Comparison of ENCODE assay signal across 22 cellular contexts in the genomic region with DNA sequence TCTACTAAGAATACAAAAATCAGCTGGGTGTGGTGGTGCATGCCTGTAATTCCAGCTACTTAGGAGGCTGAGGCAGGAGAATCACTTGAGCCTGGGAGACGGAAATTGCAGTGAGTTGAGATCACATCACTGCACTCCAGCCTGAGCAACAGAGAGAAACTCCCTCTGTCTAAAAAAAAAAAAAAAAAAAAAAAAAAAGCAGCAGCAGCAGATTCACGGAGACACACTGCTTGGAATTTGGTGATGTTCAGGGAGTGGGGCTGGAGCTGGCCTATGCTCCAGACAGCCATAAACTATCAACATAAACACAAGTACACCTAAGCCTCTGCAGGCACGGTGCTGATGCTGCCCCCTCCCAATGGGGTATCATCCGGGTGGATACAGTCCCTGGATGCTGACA. TPM values are rescaled to one million over a fixed set of nuclear protein-coding genes. Genes with fewer than 3 reads are reported as not detected.
A peak's percentile ranks its signal among the peaks of the same experiment; 100 is the strongest.
DNase-seq lines count a peak whose midpoint lies in the region; ATAC-seq and TF ChIP-seq lines count a peak whose summit lies in the region.
"Had no signal": no experiment of that assay in that cellular context is flagged by ENCODE, and none has a peak within 500 bp of the region (broad histone marks: within the 10 kb centered on the region; RNA-seq: fewer than 3 reads in every experiment).

No MANE protein-coding gene starts in this region.

- TF ChIP-seq CTCF in AG10803 (conservative IDR thresholded peaks at IDR 0.05; ENCODE audit: low read length) (no peak), brain microvascular endothelial cell (IDR thresholded peaks at IDR 0.05; ENCODE audit: low read depth, low read length, missing control alignments) (no peak), progenitor cell of endocrine pancreas (IDR thresholded peaks at IDR 0.05; ENCODE audit: unreplicated experiment) (no peak)

- DNase-seq in AG10803 (ENCODE audit: low read depth) (peak; percentile 61), GM23248 (peak; percentile 37), brain microvascular endothelial cell (peak; percentile 82), islet precursor cell (peak; percentile 70), NCI-H1436 treated with DMSO at 0.1 percent for 48 hours (lab: John Stamatoyannopoulos, UW) (no peak), HEK293T (ENCODE audit: extremely low spot score) (no peak), progenitor cell of endocrine pancreas (ENCODE audit: low spot score, unreplicated experiment) (no peak)
- no peak for DNase-seq in activated T-cell treated with anti-CD3 and anti-CD28 coated beads, Interleukin-2, amount 50 U/mL, for 4 hours
- DNase-seq: activated CD4-positive, alpha-beta memory T cell treated with anti-CD3 and anti-CD28 coated beads, Interleukin-2, amount 10 ng/mL, durations not matched to agents 7 days and 5 days; activated gamma-delta T cell; activated T-cell treated with anti-CD3 and anti-CD28 coated beads for 4 hours; colonic mucosa; DMS79; SJCRH30; small intestine; stimulated activated CD4-positive, alpha-beta T cell treated with anti-CD3 and anti-CD28 coated beads, Interleukin-2, amount 100 ng/mL, for 24 hours; T-helper 1 cell; upper lobe of right lung had no signal

- no peaks in the 10 kb centered on the region for H3K4me1 ChIP-seq in GM23248 (ENCODE audit: insufficient read depth)
- H3K4me1 ChIP-seq: colonic mucosa, esophagus muscularis mucosa, SJCRH30, upper lobe of right lung had no signal

- H3K27me3 ChIP-seq in GM23248 (replicated peaks; ENCODE audit: insufficient read depth) (no peaks in the 10 kb centered on the region), brain microvascular endothelial cell (replicated peaks) (no peaks in the 10 kb centered on the region)
- H3K27me3 ChIP-seq: BLaER1, colonic mucosa, esophagus muscularis mucosa, neutrophil, SJCRH30, upper lobe of right lung had no signal

- H3K27ac Mint-ChIP-seq in progenitor cell of endocrine pancreas: no peak overlapping the region
- H3K27ac Mint-ChIP-seq: activated CD4-positive, alpha-beta memory T cell treated with anti-CD3 and anti-CD28 coated beads, Interleukin-2, amount 10 ng/mL, durations not matched to agents 7 days and 5 days had no signal

- 53% methylated on average over 4 of the region's 4 CpGs for WGBS in GM23248 (ENCODE audit: low coverage in 1 of 2, low lambda C conversion rate in 2 of 2, missing lambda C conversion rate in 2 of 2), 2 experiments

- no peaks in the 10 kb centered on the region for H3K36me3 ChIP-seq in GM23248 (ENCODE audit: low read depth)
- no peaks in the 10 kb centered on the region for H3K36me3 ChIP-seq in brain microvascular endothelial cell (replicated peaks)
- H3K36me3 ChIP-seq: BLaER1, colonic mucosa, esophagus muscularis mucosa, neutrophil, SJCRH30, upper lobe of right lung had no signal

- no peaks in the 10 kb centered on the region for H3K9me3 ChIP-seq in GM23248 (ENCODE audit: low read depth)
- H3K9me3 ChIP-seq: BLaER1, colonic mucosa, esophagus muscularis mucosa, neutrophil, upper lobe of right lung had no signal

- H3K27ac ChIP-seq in GM23248 (peak overlapping the region; percentile 18; the same call in 1 of the 2 replicates), brain microvascular endothelial cell (peak overlapping the region; percentile 81)
- H3K27ac ChIP-seq: BLaER1, colonic mucosa, esophagus muscularis mucosa, neutrophil, SJCRH30, upper lobe of right lung had no signal

- no peak overlapping the region for H3K9ac ChIP-seq in GM23248
- H3K9ac ChIP-seq: BLaER1 had no signal

- no peaks in the 10 kb centered on the region for H3F3A ChIP-seq in GM23248 (ENCODE audit: insufficient read depth)

- no peaks in the 10 kb centered on the region for H3K9me2 ChIP-seq in GM23248 (ENCODE audit: insufficient read depth)

- H4K20me1 ChIP-seq in GM23248 (ENCODE audit: insufficient read depth): no peaks in the 10 kb centered on the region
- H4K20me1 ChIP-seq: BLaER1 had no signal

- H3K9me3 Mint-ChIP-seq in activated T-cell treated with anti-CD3 and anti-CD28 coated beads, Interleukin-2, amount 50 U/mL, for 4 hours: no peaks in the 10 kb centered on the region
- no peaks in the 10 kb centered on the region for H3K9me3 Mint-ChIP-seq in progenitor cell of endocrine pancreas (ENCODE audit: low read depth)
- H3K9me3 Mint-ChIP-seq: activated CD4-positive, alpha-beta memory T cell treated with anti-CD3 and anti-CD28 coated beads, Interleukin-2, amount 10 ng/mL, durations not matched to agents 7 days and 5 days had no signal

- H3K4me3 ChIP-seq in AG10803 (ENCODE audit: low read length) (no peak overlapping the region), GM23248 (no peak overlapping the region), brain microvascular endothelial cell (ENCODE audit: low read depth, low read length) (no peak overlapping the region)
- H3K4me3 ChIP-seq: BLaER1, colonic mucosa, esophagus muscularis mucosa, SJCRH30, upper lobe of right lung had no signal

- no peaks in the 10 kb centered on the region for H3K36me3 Mint-ChIP-seq in activated T-cell treated with anti-CD3 and anti-CD28 coated beads, Interleukin-2, amount 50 U/mL, for 4 hours (ENCODE audit: insufficient read depth)
- H3K36me3 Mint-ChIP-seq in progenitor cell of endocrine pancreas (ENCODE audit: insufficient read depth): no peaks in the 10 kb centered on the region

- H3K4me1 Mint-ChIP-seq in activated T-cell treated with anti-CD3 and anti-CD28 coated beads, Interleukin-2, amount 50 U/mL, for 4 hours (ENCODE audit: low read depth): peaks cover 28% of the 10 kb centered on the region
- H3K4me1 Mint-ChIP-seq in progenitor cell of endocrine pancreas (ENCODE audit: low read depth): peaks cover 2% of the 10 kb centered on the region

- CTCF ChIA-PET in HEK293T (lab: Yijun Ruan, JAX): no interaction called here

- POLR2A ChIA-PET in HEK293T (lab: Yijun Ruan, JAX): no interaction called here

- H3K4me3 Mint-ChIP-seq in activated T-cell treated with anti-CD3 and anti-CD28 coated beads, Interleukin-2, amount 50 U/mL, for 4 hours: no peak overlapping the region
- no peak overlapping the region for H3K4me3 Mint-ChIP-seq in progenitor cell of endocrine pancreas (ENCODE audit: low read depth)
- H3K4me3 Mint-ChIP-seq: activated CD4-positive, alpha-beta memory T cell treated with anti-CD3 and anti-CD28 coated beads, Interleukin-2, amount 10 ng/mL, durations not matched to agents 7 days and 5 days had no signal

- no peak overlapping the region for H2AFZ ChIP-seq in GM23248

- H3K79me2 ChIP-seq in GM23248 (ENCODE audit: insufficient read depth): no peaks in the 10 kb centered on the region

- H3K27me3 Mint-ChIP-seq in activated T-cell treated with anti-CD3 and anti-CD28 coated beads, Interleukin-2, amount 50 U/mL, for 4 hours (ENCODE audit: low read depth): no peaks in the 10 kb centered on the region
- H3K27me3 Mint-ChIP-seq in progenitor cell of endocrine pancreas: peaks cover 8% of the 10 kb centered on the region

- in situ Hi-C loops in GM23248 (cut with MboI) (no loop called here), brain microvascular endothelial cell (cut with HindIII; ENCODE audit: low pct_ligation_motif_present, low sequenced_read_pairs) (no loop called here)

- no peak overlapping the region for H3K4me2 ChIP-seq in GM23248 (ENCODE audit: unreplicated experiment)
- H3K4me2 ChIP-seq: BLaER1 had no signal

- ATAC-seq in activated T-cell treated with anti-CD3 and anti-CD28 coated beads, Interleukin-2, amount 50 U/mL, for 4 hours: no peak
- ATAC-seq: activated CD4-positive, CD25-positive, alpha-beta regulatory T cell treated with anti-CD3 and anti-CD28 coated beads, Interleukin-2, amount 50 U/mL, for 24 hours; upper lobe of right lung had no signal

TF ChIP-seq in HEK293T, 16 proteins besides CTCF, POLR2A, EP300 and RAD21:
- TF ChIP-seq ELF4 (IDR thresholded peaks at IDR 0.05) (no peak), L3MBTL2 (conservative IDR thresholded peaks at IDR 0.05) (no peak), FOXA1 (IDR thresholded peaks at IDR 0.05) (no peak), BHLHE40 (IDR thresholded peaks at IDR 0.05; ENCODE audit: borderline replicate concordance) (no peak)

RNA-seq across cellular contexts. Expression of gene RHOT1, which starts 39.6 kb away (rescaled TPM):
- total RNA-seq in GM23248 (2014; rRNA removed; shearing (Covaris generic)): 31.9 and 54.9 TPM in 2 replicates
- polyA plus RNA-seq in GM23248 (2016; fragmentation: Nextera tagmentation; extraction: Ambion mirVana): 25.2 and 26.9 TPM in 2 replicates
- 10 to 100 TPM; 14.0 to 14.9 (median 14.2) TPM for total RNA-seq in activated T-cell treated with anti-CD3 and anti-CD28 coated beads, Interleukin-2, amount 50 U/mL, for 4 hours
- 32.4 and 33.1 TPM in 2 replicates for total RNA-seq in progenitor cell of endocrine pancreas

Comparison
In these comparisons a context has a peak if more than half of its experiments do, and no peak if none do; other contexts are left out.
1. DNase-seq: peak in AG10803 (single experiment), GM23248 (single experiment), brain microvascular endothelial cell (single experiment) and islet precursor cell (single experiment); none in NCI-H1436 treated with DMSO at 0.1 percent for 48 hours (single experiment), activated T-cell treated with anti-CD3 and anti-CD28 coated beads, Interleukin-2, amount 50 U/mL, for 4 hours (single experiment), HEK293T (single experiment) and progenitor cell of endocrine pancreas (single experiment).